ENCODE assay signal across 8 cellular contexts in genomic region chr7:36670585-36671431, GRCh38. TPM values are rescaled to one million over a fixed set of nuclear protein-coding genes. Genes with fewer than 3 reads are reported as not detected.
A peak's percentile ranks its signal among the peaks of the same experiment; 100 is the strongest.
DNase-seq lines count a peak whose midpoint lies in the region; ATAC-seq and TF ChIP-seq lines count a peak whose summit lies in the region.

No MANE protein-coding gene starts in this region.

- H3K4me1 ChIP-seq in naive thymus-derived CD4-positive, alpha-beta T cell (ENCODE audit: control insufficient read depth in 2 of 2, insufficient read depth in 2 of 2, low read length in 2 of 2): peaks cover 0 to 7% of the 10 kb centered on the region in 2 donors
- peaks cover 0 to 5% (median 0%) of the 10 kb centered on the region in 4 donors for H3K4me1 ChIP-seq in stomach

- intact Hi-C loops in naive thymus-derived CD4-positive, alpha-beta T cell (cut with micrococcal nuclease): loop anchor here (1.0 to 5.0 kb wide), 10 partner anchors 32 to 519 kb away; partner anchors contain the start of gene EEPD1 (in 1 of the 2)
- intact Hi-C loops in stomach (cut with DNase I; ENCODE audit: low total_unique reads): loop anchor here (10.0 kb wide), 1 partner anchor 176 kb away; no protein-coding TSS in a partner anchor

- peak; percentile 86 for TF ChIP-seq CTCF in AG04449 (IDR thresholded peaks at IDR 0.05; ENCODE audit: insufficient read depth, low read length, missing control alignments)
- TF ChIP-seq CTCF in epithelial cell of esophagus (IDR thresholded peaks at IDR 0.05; ENCODE audit: insufficient read depth, low read depth, low read length, missing control alignments): peak; percentile 99
- TF ChIP-seq CTCF in stomach (IDR thresholded peaks at IDR 0.05): peak in 5 of 7 experiments; percentile 70 to 82 (median 79)

- TF ChIP-seq POLR2A in stomach (IDR thresholded peaks at IDR 0.05): no peak

- POLR2A ChIA-PET in AG04449 (lab: Yijun Ruan, JAX): no interaction called here
- POLR2A ChIA-PET in naive thymus-derived CD4-positive, alpha-beta T cell (lab: Charles Lee): interaction anchor here (0.9 to 1.9 kb wide), 5 partner anchors 8 to 199 kb away, joined by 3 to 10 read pairs (median 5); no protein-coding TSS in a partner anchor

- no peak overlapping the region for H3K4me3 ChIP-seq in AG04449 (ENCODE audit: low read depth, low read length)
- H3K4me3 ChIP-seq in epithelial cell of esophagus (ENCODE audit: low read length): no peak overlapping the region
- no peak overlapping the region for H3K4me3 ChIP-seq in naive thymus-derived CD4-positive, alpha-beta T cell (ENCODE audit: low read length)
- H3K4me3 ChIP-seq in stomach: no peak overlapping the region

- H3K9me3 ChIP-seq in naive thymus-derived CD4-positive, alpha-beta T cell (ENCODE audit: control insufficient read depth in 2 of 3, low read length in 3 of 3): no peaks in the 10 kb centered on the region
- no peaks in the 10 kb centered on the region for H3K9me3 ChIP-seq in stomach

- peaks cover 17 to 44% (median 37%) of the 10 kb centered on the region in 7 donors for H3K4me1 Mint-ChIP-seq in naive thymus-derived CD4-positive, alpha-beta T cell

- 80 to 87% (median 83%) methylated on average over 17 of the region's 17 CpGs for WGBS in stomach, 5 donors

- peaks cover 0 to 4% (median 0%) of the 10 kb centered on the region in 3 experiments for H3K36me3 ChIP-seq in naive thymus-derived CD4-positive, alpha-beta T cell (ENCODE audit: control insufficient read depth in 2 of 3, insufficient read depth in 3 of 3, low read length in 3 of 3)
- peaks cover 0 to 7% (median 0%) of the 10 kb centered on the region in 4 donors for H3K36me3 ChIP-seq in stomach

- no peak for DNase-seq in AG04449 (ENCODE audit: low read depth, low spot score)
- peak; percentile 43 for DNase-seq in NOMO-1 treated with dmso at 0.1 percent for 144 hours (lab: John Stamatoyannopoulos, UW; ENCODE audit: unreplicated experiment)
- DNase-seq in activated CD8-positive, alpha-beta memory T cell treated with anti-CD3 and anti-CD28 coated beads, Interleukin-2, amount 50 U/mL, for 4 hours: peak; percentile 66
- DNase-seq in epithelial cell of esophagus (ENCODE audit: low read depth): peak; percentile 78
- DNase-seq in naive thymus-derived CD4-positive, alpha-beta T cell: peak; percentile 37 to 80 (median 74)
- peak; percentile 64 for DNase-seq in stomach

- H3K27ac Mint-ChIP-seq in naive thymus-derived CD4-positive, alpha-beta T cell: peak overlapping the region in 7 of 9 donors; percentile 19 to 92 (median 64)

- ATAC-seq in GM18511 (IDR thresholded peaks at IDR 0.05; ENCODE audit: unreplicated experiment): peak; percentile 65
- ATAC-seq in HG03565 (IDR thresholded peaks at IDR 0.05; ENCODE audit: unreplicated experiment): peak; percentile 70
- peak; percentile 98 for ATAC-seq in naive thymus-derived CD4-positive, alpha-beta T cell

- no peak for TF ChIP-seq EP300 in stomach (IDR thresholded peaks at IDR 0.05)

- H3K36me3 Mint-ChIP-seq in naive thymus-derived CD4-positive, alpha-beta T cell: peaks cover 0 to 41% (median 35%) of the 10 kb centered on the region in 5 donors

- H3K27me3 Mint-ChIP-seq in naive thymus-derived CD4-positive, alpha-beta T cell: no peaks in the 10 kb centered on the region

- H3K9me3 Mint-ChIP-seq in naive thymus-derived CD4-positive, alpha-beta T cell: peaks cover 0 to 3% (median 0%) of the 10 kb centered on the region in 11 donors

- CTCF ChIA-PET in AG04449 (lab: Yijun Ruan, JAX): interaction anchor here (0.6 to 7.8 kb wide), 38 partner anchors 8 to 687 kb away, joined by 3 to 178 read pairs (median 4); a partner anchor contains a TSS
- CTCF ChIA-PET in naive thymus-derived CD4-positive, alpha-beta T cell (lab: Charles Lee): interaction anchor here (0.5 to 5.2 kb wide), 27 partner anchors 8 to 1700 kb away, joined by 3 to 113 read pairs (median 3); a partner anchor contains a TSS

- no peak overlapping the region for H3K27ac ChIP-seq in naive thymus-derived CD4-positive, alpha-beta T cell (ENCODE audit: low read depth, low read length)
- no peak overlapping the region for H3K27ac ChIP-seq in stomach

- peak overlapping the region in 7 of 10 donors; percentile 13 to 84 (median 54) for H3K4me3 Mint-ChIP-seq in naive thymus-derived CD4-positive, alpha-beta T cell

- no peaks in the 10 kb centered on the region for H3K27me3 ChIP-seq in naive thymus-derived CD4-positive, alpha-beta T cell (ENCODE audit: control insufficient read depth in 2 of 2, insufficient read depth in 2 of 2, low read length in 2 of 2)
- H3K27me3 ChIP-seq in stomach: no peaks in the 10 kb centered on the region

RNA-seq across cellular contexts. Expression of gene AOAH, which starts 53.5 kb away (rescaled TPM):
- 100 to 1,000 TPM in 1 of 5 experiments, 10 to 100 TPM in 2, 1 to 10 TPM in 2; 6.3 to 127 (median 22.1) TPM for total RNA-seq in naive thymus-derived CD4-positive, alpha-beta T cell
- polyA plus RNA-seq in naive thymus-derived CD4-positive, alpha-beta T cell: 10 to 100 TPM; 13.9 to 15.5 TPM
- 10 to 100 TPM in 2 of 5 donors, 1 to 10 TPM in 2, not detected in 1; 3.1 to 35.8 (median 7.4) TPM for total RNA-seq in stomach
- 1 to 10 TPM; 1.6 to 4.3 (median 2.4) TPM for polyA plus RNA-seq in stomach
